In the genomic region with DNA sequence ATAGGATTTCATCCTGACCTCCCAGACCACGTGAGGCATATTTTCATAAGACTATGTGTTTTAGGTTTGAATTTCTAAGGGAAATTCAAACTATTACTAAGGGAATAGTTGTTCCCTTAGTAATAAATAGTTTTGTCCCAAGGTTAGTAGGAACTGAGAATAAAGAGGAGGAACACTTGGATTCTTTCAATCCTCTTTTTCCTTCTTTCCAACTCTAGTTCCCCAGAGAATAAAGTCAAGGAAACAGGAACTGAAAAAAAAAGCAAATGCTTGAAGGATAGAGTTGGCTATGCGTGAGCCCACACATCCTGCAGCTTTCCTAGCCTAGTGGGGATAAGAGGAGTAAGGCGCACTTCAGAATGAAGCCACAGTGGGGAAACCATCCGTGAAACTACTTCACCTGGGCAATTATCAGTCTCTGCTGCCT, we compare ENCODE assay signal across 16 cellular contexts.
DNase-seq lines count a peak whose midpoint lies in the region; ATAC-seq and TF ChIP-seq lines count a peak whose summit lies in the region.
"Had no signal": no experiment of that assay in that cellular context is flagged by ENCODE, and none has a peak within 500 bp of the region (broad histone marks: within the 10 kb centered on the region; RNA-seq: fewer than 3 reads in every experiment).

No MANE protein-coding gene starts in this region.

- H3K4me3 ChIP-seq in fibroblast of pulmonary artery (replicated peaks; ENCODE audit: low read depth, low read length) (no peak overlapping the region), gastrocnemius medialis (no peak overlapping the region)
- H3K4me3 ChIP-seq: lung, skin epidermis, stomach had no signal

- in situ Hi-C loops in gastrocnemius medialis (cut with MboI; ENCODE audit: low sequenced_read_pairs in 4 of 4): no loop called here

- peak in 2 of 3 experiments; percentile 9 to 74 for DNase-seq in NCI-H1417 (lab: John Stamatoyannopoulos, UW)
- DNase-seq in NCI-H1417 treated with DMSO at 0.1 percent for 48 hours (lab: John Stamatoyannopoulos, UW): no peak
- DNase-seq in NCI-H345 treated with DMSO at 0.1 percent for 48 hours (lab: John Stamatoyannopoulos, UW; ENCODE audit: unreplicated experiment): peak; percentile 56
- DNase-seq in fibroblast of pulmonary artery (ENCODE audit: low read depth): peak; percentile 53
- no peak for DNase-seq in gastrocnemius medialis
- no peak for DNase-seq in activated CD4-positive, CD25-positive, alpha-beta regulatory T cell treated with anti-CD3 and anti-CD28 coated beads, Interleukin-2, amount 50 U/mL, for 72 hours
- no peak for DNase-seq in HuH-7.5 (ENCODE audit: low spot score)
- DNase-seq: 8988T; activated naive CD4-positive, alpha-beta T cell treated with anti-CD3 and anti-CD28 coated beads, Interleukin-2, amount 10 ng/mL, durations not matched to agents 7 days and 5 days; NCI-H2081; stomach; WERI-Rb-1 had no signal

- TF ChIP-seq CTCF in fibroblast of pulmonary artery (IDR thresholded peaks at IDR 0.05; ENCODE audit: low read length, missing control alignments) (no peak), gastrocnemius medialis (IDR thresholded peaks at IDR 0.05 in 4 of 5, conservative IDR thresholded peaks at IDR 0.05 in 1 of 5) (no peak)

- peak overlapping the region in 2 of 4 donors; percentile 27 to 48 for H3K27ac ChIP-seq in gastrocnemius medialis
- H3K27ac ChIP-seq: KMS-11, stomach, WERI-Rb-1 had no signal

- H3K36me3 ChIP-seq in gastrocnemius medialis: no peaks in the 10 kb centered on the region
- H3K36me3 ChIP-seq: stomach, WERI-Rb-1 had no signal

- intact Hi-C loops in gastrocnemius medialis (cut with DNase I; ENCODE audit: low total_unique reads): no loop called here

- ATAC-seq in gastrocnemius medialis: peak; percentile 33 to 49
- no peak for ATAC-seq in GM21619 (IDR thresholded peaks at IDR 0.05; ENCODE audit: unreplicated experiment)

- H3K9me3 ChIP-seq in gastrocnemius medialis: no peaks in the 10 kb centered on the region
- H3K9me3 ChIP-seq: stomach had no signal

- peaks cover 0 to 2% of the 10 kb centered on the region in 2 donors for H3K4me1 ChIP-seq in gastrocnemius medialis

- no peak for TF ChIP-seq POLR2A in gastrocnemius medialis (IDR thresholded peaks at IDR 0.05)

- no peaks in the 10 kb centered on the region for H3K27me3 ChIP-seq in gastrocnemius medialis
- H3K27me3 ChIP-seq: stomach had no signal

Comparison
In these comparisons a context has a peak if more than half of its experiments do, and no peak if none do; other contexts are left out.
1. DNase-seq: peak in NCI-H1417 (2 of 3), NCI-H345 treated with DMSO at 0.1 percent for 48 hours (single experiment) and fibroblast of pulmonary artery (single experiment); none in NCI-H1417 treated with DMSO at 0.1 percent for 48 hours (single experiment), gastrocnemius medialis (0 of 2), activated CD4-positive, CD25-positive, alpha-beta regulatory T cell treated with anti-CD3 and anti-CD28 coated beads, Interleukin-2, amount 50 U/mL, for 72 hours (single experiment) and HuH-7.5 (single experiment).